ENCODE assay signal across 8 cellular contexts in the genomic region with DNA sequence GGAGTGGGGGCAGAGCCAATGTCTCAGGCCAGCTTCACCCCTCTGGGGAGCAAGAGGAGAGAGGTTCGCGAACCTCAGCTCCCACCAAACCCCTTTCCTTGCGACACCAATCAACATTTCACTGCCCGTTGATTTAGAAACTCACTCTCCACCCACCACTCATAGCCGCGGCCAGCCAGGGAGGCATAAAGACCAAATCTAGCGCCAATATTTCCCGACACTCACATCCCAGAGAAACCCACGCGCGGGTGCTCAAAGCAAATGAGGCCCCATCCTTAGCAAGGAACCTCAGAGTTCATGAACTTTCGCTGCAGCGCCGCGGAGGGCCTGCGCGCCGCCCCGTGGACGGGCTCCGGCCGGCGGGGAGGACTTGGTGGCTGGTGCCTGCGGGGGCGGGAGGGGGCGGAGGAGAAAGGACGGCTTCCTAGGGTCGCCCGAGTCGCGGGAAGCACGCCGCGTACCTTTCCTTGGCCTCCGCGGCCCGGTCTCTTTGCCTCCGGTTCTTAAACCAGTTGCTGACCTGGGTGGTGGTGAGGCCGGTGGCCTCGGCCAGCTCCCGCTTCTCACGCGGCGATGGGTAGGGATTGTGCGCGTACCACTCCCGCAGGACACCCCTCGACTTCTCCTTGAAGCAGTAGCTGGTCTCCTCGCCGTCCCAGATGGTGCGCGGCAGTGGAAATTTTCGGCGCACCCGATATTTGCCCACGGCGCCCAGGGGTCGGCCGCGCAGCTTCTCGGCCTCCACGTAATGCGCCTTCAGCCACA. TPM values are rescaled to one million over a fixed set of nuclear protein-coding genes. Genes with fewer than 3 reads are reported as not detected.
A peak's percentile ranks its signal among the peaks of the same experiment; 100 is the strongest.
DNase-seq lines count a peak whose midpoint lies in the region; ATAC-seq and TF ChIP-seq lines count a peak whose summit lies in the region.

No MANE protein-coding gene starts in this region.

- CTCF ChIA-PET in activated CD4-positive, alpha-beta T cell treated with anti-CD3 and anti-CD28 coated beads, Interleukin-2, amount 10 ng/mL, durations not matched to agents 7 days and 5 days (lab: Charles Lee), result interaction anchor here (1.0 kb wide), 1 partner anchor 11 kb away, joined by 3 read pairs; no protein-coding TSS in a partner anchor
- CTCF ChIA-PET in activated CD4-positive, alpha-beta memory T cell treated with anti-CD3 and anti-CD28 coated beads for 36 hours (lab: Charles Lee), result no interaction called here

- ATAC-seq in GM19455 (IDR thresholded peaks at IDR 0.05; ENCODE audit: unreplicated experiment), result no peak
- ATAC-seq in GM18868 (IDR thresholded peaks at IDR 0.05; ENCODE audit: unreplicated experiment), result no peak
- ATAC-seq in HG03108 (IDR thresholded peaks at IDR 0.05; ENCODE audit: unreplicated experiment), result no peak

- intact Hi-C loops in activated CD4-positive, alpha-beta memory T cell treated with anti-CD3 and anti-CD28 coated beads for 36 hours (cut with micrococcal nuclease), result loop anchor here (5.0 kb wide), 1 partner anchor 539 kb away; no protein-coding TSS in a partner anchor

- peak overlapping the region; percentile 52 for H3K4me3 ChIP-seq in iPS-15b (ENCODE audit: low read depth, low read length)
- peak overlapping the region; percentile 40 for H3K4me3 ChIP-seq in suprapubic skin

- H3K36me3 ChIP-seq in iPS-15b (ENCODE audit: control insufficient read depth, insufficient read depth, low read length) (no peaks in the 10 kb centered on the region), suprapubic skin (no peaks in the 10 kb centered on the region)

- POLR2A ChIA-PET in activated CD4-positive, alpha-beta T cell treated with anti-CD3 and anti-CD28 coated beads, Interleukin-2, amount 10 ng/mL, durations not matched to agents 7 days and 5 days (lab: Charles Lee), result no interaction called here
- POLR2A ChIA-PET in activated CD4-positive, alpha-beta memory T cell treated with anti-CD3 and anti-CD28 coated beads for 36 hours (lab: Charles Lee), result interaction anchor here (0.9 kb wide), 1 partner anchor 11 kb away, joined by 3 read pairs; no protein-coding TSS in a partner anchor

- H3K27ac Mint-ChIP-seq in activated CD4-positive, alpha-beta T cell treated with anti-CD3 and anti-CD28 coated beads, Interleukin-2, amount 10 ng/mL, durations not matched to agents 7 days and 5 days, result peak overlapping the region; percentile 57
- peak overlapping the region; percentile 43 for H3K27ac Mint-ChIP-seq in activated CD4-positive, alpha-beta memory T cell treated with anti-CD3 and anti-CD28 coated beads for 36 hours

- H3K36me3 Mint-ChIP-seq in activated CD4-positive, alpha-beta T cell treated with anti-CD3 and anti-CD28 coated beads, Interleukin-2, amount 10 ng/mL, durations not matched to agents 7 days and 5 days (ENCODE audit: low read depth), result peaks cover 3% of the 10 kb centered on the region
- no peaks in the 10 kb centered on the region for H3K36me3 Mint-ChIP-seq in activated CD4-positive, alpha-beta memory T cell treated with anti-CD3 and anti-CD28 coated beads for 36 hours

- TF ChIP-seq POLR2A in suprapubic skin (IDR thresholded peaks at IDR 0.05), result no peak

- H3K4me1 ChIP-seq in iPS-15b (ENCODE audit: control insufficient read depth, insufficient read depth, low read length) (peaks cover 13% of the 10 kb centered on the region), suprapubic skin (peaks cover 60% of the 10 kb centered on the region)

- H3K27ac ChIP-seq in suprapubic skin, result no peak overlapping the region

- no peak overlapping the region for H3K9ac ChIP-seq in iPS-15b (ENCODE audit: low read depth, low read length)

- H3K4me3 Mint-ChIP-seq in activated CD4-positive, alpha-beta T cell treated with anti-CD3 and anti-CD28 coated beads, Interleukin-2, amount 10 ng/mL, durations not matched to agents 7 days and 5 days, result peak overlapping the region; percentile 57
- peak overlapping the region; percentile 46 for H3K4me3 Mint-ChIP-seq in activated CD4-positive, alpha-beta memory T cell treated with anti-CD3 and anti-CD28 coated beads for 36 hours

- H3K9me3 ChIP-seq in iPS-15b (ENCODE audit: control insufficient read depth, insufficient read depth, low read length) (no peaks in the 10 kb centered on the region), suprapubic skin (no peaks in the 10 kb centered on the region)

- no peaks in the 10 kb centered on the region for H3K9me3 Mint-ChIP-seq in activated CD4-positive, alpha-beta T cell treated with anti-CD3 and anti-CD28 coated beads, Interleukin-2, amount 10 ng/mL, durations not matched to agents 7 days and 5 days
- H3K9me3 Mint-ChIP-seq in activated CD4-positive, alpha-beta memory T cell treated with anti-CD3 and anti-CD28 coated beads for 36 hours, result no peaks in the 10 kb centered on the region

- TF ChIP-seq EP300 in suprapubic skin (IDR thresholded peaks at IDR 0.05), result no peak

- peaks cover 93% of the 10 kb centered on the region for H3K27me3 Mint-ChIP-seq in activated CD4-positive, alpha-beta T cell treated with anti-CD3 and anti-CD28 coated beads, Interleukin-2, amount 10 ng/mL, durations not matched to agents 7 days and 5 days
- H3K27me3 Mint-ChIP-seq in activated CD4-positive, alpha-beta memory T cell treated with anti-CD3 and anti-CD28 coated beads for 36 hours, result peaks cover 86% of the 10 kb centered on the region

- H3K4me1 Mint-ChIP-seq in activated CD4-positive, alpha-beta T cell treated with anti-CD3 and anti-CD28 coated beads, Interleukin-2, amount 10 ng/mL, durations not matched to agents 7 days and 5 days, result peaks cover 42% of the 10 kb centered on the region
- H3K4me1 Mint-ChIP-seq in activated CD4-positive, alpha-beta memory T cell treated with anti-CD3 and anti-CD28 coated beads for 36 hours (ENCODE audit: low read depth), result peaks cover 55% of the 10 kb centered on the region

- H3K27me3 ChIP-seq in iPS-15b (ENCODE audit: control insufficient read depth, insufficient read depth, low read length) (peaks cover 96% of the 10 kb centered on the region), suprapubic skin (peaks cover 100% of the 10 kb centered on the region)

- no peak for TF ChIP-seq CTCF in suprapubic skin (IDR thresholded peaks at IDR 0.05)

- DNase-seq in activated CD4-positive, alpha-beta T cell treated with anti-CD3 and anti-CD28 coated beads, Interleukin-2, amount 10 ng/mL, durations not matched to agents 7 days and 5 days, result no peak
- DNase-seq in activated CD4-positive, alpha-beta T cell treated with anti-CD3 and anti-CD28 coated beads for 4 hours, result no peak
- DNase-seq in activated CD4-positive, alpha-beta memory T cell treated with anti-CD3 and anti-CD28 coated beads for 36 hours, result peak; percentile 12
- DNase-seq in suprapubic skin (ENCODE audit: low spot score in 2 of 2), result no peak

- WGBS in suprapubic skin, result under 1% methylated on average over 15 of the region's 63 CpGs

RNA-seq across cellular contexts. Expression of gene SIX1, which starts 0.9 kb away (rescaled TPM):
- total RNA-seq in activated CD4-positive, alpha-beta T cell treated with anti-CD3 and anti-CD28 coated beads, Interleukin-2, amount 10 ng/mL, durations not matched to agents 7 days and 5 days, result not detected
- total RNA-seq in activated CD4-positive, alpha-beta memory T cell treated with anti-CD3 and anti-CD28 coated beads for 36 hours, result not detected
- total RNA-seq in suprapubic skin, result under 1 TPM in 2 of 4 donors, not detected in 2; 0.31 to 0.64 TPM
